8 cellular contexts compared by ENCODE assay signal in the genomic region with DNA sequence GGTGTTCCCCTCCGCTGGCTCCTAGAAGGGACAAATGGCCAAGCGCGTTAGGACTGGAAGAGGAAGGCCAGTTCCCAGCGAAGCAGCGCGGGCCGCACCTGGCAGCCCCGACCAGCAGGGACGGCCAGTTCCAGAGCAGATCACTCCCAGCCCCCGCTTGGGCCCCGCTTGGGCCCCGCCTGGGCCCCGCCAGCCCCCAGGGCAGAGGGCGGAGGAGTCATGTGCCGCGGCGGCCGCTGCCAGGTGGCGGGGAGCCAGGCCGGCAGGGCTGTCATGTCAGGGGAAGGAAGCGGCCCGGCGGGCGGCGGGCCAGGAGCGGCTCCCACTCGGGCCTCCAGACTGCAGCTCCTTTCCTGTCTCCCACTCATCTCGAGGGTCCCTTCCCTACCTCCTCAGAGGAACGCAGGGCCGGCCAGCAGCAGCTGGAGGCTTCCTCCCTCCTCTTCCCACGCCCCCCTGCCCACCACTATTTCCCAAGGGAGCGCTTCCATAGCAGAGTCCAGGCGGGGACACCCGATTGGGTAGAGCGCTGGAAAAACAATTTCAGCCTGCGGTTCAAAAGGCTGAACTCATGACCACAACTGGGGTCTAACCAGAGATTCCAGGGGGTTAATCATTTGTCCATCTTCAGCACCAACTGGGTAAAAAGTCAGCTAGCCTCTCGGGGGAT. TPM values are rescaled to one million over a fixed set of nuclear protein-coding genes. Genes with fewer than 3 reads are reported as not detected.
DNase-seq lines count a peak whose midpoint lies in the region; TF ChIP-seq lines count a peak whose summit lies in the region.

No MANE protein-coding gene starts in this region.

- H3K9me3 ChIP-seq in A673 (ENCODE audit: low read depth, low read length, poor library complexity, severe bottlenecking) (no peaks in the 10 kb centered on the region), GM23248 (ENCODE audit: low read depth) (no peaks in the 10 kb centered on the region)

- H3K27ac ChIP-seq in A673 (ENCODE audit: low read depth, low read length, poor library complexity, severe bottlenecking): no peak overlapping the region
- H3K27ac ChIP-seq in GM23248: peak overlapping the region; percentile 5; the same call in 1 of the 2 replicates

- TF ChIP-seq CTCF in A673 (conservative IDR thresholded peaks at IDR 0.05; ENCODE audit: low read depth, low read length): no peak

- DNase-seq in A673 (ENCODE audit: low spot score) (peak; percentile 19), GM23248 (peak; percentile 75), fibroblast of gingiva (ENCODE audit: low read depth) (peak; percentile 74), myocyte (ENCODE audit: low read depth) (peak; percentile 89), HEK293T (ENCODE audit: extremely low spot score) (no peak)
- no peak for DNase-seq in activated CD4-positive, alpha-beta T cell treated with anti-CD3 and anti-CD28 coated beads, Interleukin-2, amount 50 U/mL, for 4 hours
- DNase-seq in stimulated activated CD8-positive, alpha-beta memory T cell treated with anti-CD3 and anti-CD28 coated beads, Interleukin-4, amount 100 ng/mL, for 48 hours: no peak

- CTCF ChIA-PET in A673 (lab: Charles Lee): interaction anchor here (0.6 kb wide), 2 partner anchors 20 to 59 kb away, joined by 3 to 6 read pairs; no protein-coding TSS in a partner anchor
- CTCF ChIA-PET in HEK293T (lab: Yijun Ruan, JAX): interaction anchor here (1.1 to 1.5 kb wide), 2 partner anchors 12 to 18 kb away, joined by 3 to 4 read pairs; no protein-coding TSS in a partner anchor

- in situ Hi-C loops in GM23248 (cut with MboI): no loop called here

- POLR2A ChIA-PET in A673 (lab: Charles Lee; ENCODE audit: low non-redundant PET): no interaction called here
- POLR2A ChIA-PET in HEK293T (lab: Yijun Ruan, JAX): interaction anchor here (3.2 kb wide), 1 partner anchor 16 kb away, joined by 21 read pairs; the partner anchor contains the start of gene ZNF697

- BruUV-seq in A673 (replicated peaks; lab: Mats Ljungman, UMichigan): no TSS peak

- H3K36me3 ChIP-seq in A673 (ENCODE audit: insufficient read depth, low read length, poor library complexity, severe bottlenecking) (no peaks in the 10 kb centered on the region), GM23248 (ENCODE audit: low read depth) (no peaks in the 10 kb centered on the region)

- WGBS in GM23248 (ENCODE audit: low coverage in 1 of 2, low lambda C conversion rate in 2 of 2, missing lambda C conversion rate in 2 of 2), 2 experiments: 2 to 5% methylated on average over 29 of the region's 37 CpGs

- peaks cover 6% of the 10 kb centered on the region for H3K4me1 ChIP-seq in A673 (ENCODE audit: insufficient read depth, low read length, poor library complexity, severe bottlenecking)
- peaks cover 32% of the 10 kb centered on the region for H3K4me1 ChIP-seq in GM23248 (ENCODE audit: insufficient read depth)

- H3K79me2 ChIP-seq in GM23248 (ENCODE audit: insufficient read depth): peaks cover 98% of the 10 kb centered on the region

- intact Hi-C loops in A673 (cut with micrococcal nuclease; ENCODE audit: unreplicated experiment): no loop called here

- H3K9ac ChIP-seq in GM23248: peak overlapping the region; percentile 56

- no peak overlapping the region for H3K4me3 ChIP-seq in A673 (ENCODE audit: low read depth, low read length, poor library complexity, severe bottlenecking)
- peak overlapping the region; percentile 60 for H3K4me3 ChIP-seq in GM23248

- H3K9me2 ChIP-seq in GM23248 (ENCODE audit: insufficient read depth): no peaks in the 10 kb centered on the region

- H4K20me1 ChIP-seq in GM23248 (ENCODE audit: insufficient read depth): no peaks in the 10 kb centered on the region

- peaks cover 9% of the 10 kb centered on the region for H3F3A ChIP-seq in GM23248 (ENCODE audit: insufficient read depth)

- peak overlapping the region; percentile 36 for H2AFZ ChIP-seq in GM23248

- H3K27me3 ChIP-seq in A673 (replicated peaks; ENCODE audit: insufficient read depth, low read depth, low read length, poor library complexity): peaks cover 4% of the 10 kb centered on the region
- H3K27me3 ChIP-seq in GM23248 (replicated peaks; ENCODE audit: insufficient read depth): no peaks in the 10 kb centered on the region

- H3K4me2 ChIP-seq in GM23248 (ENCODE audit: unreplicated experiment): peak overlapping the region; percentile 63

TF ChIP-seq in PFSK-1, 5 proteins besides CTCF, POLR2A, EP300 and RAD21:
- TF ChIP-seq, protein P1, sequence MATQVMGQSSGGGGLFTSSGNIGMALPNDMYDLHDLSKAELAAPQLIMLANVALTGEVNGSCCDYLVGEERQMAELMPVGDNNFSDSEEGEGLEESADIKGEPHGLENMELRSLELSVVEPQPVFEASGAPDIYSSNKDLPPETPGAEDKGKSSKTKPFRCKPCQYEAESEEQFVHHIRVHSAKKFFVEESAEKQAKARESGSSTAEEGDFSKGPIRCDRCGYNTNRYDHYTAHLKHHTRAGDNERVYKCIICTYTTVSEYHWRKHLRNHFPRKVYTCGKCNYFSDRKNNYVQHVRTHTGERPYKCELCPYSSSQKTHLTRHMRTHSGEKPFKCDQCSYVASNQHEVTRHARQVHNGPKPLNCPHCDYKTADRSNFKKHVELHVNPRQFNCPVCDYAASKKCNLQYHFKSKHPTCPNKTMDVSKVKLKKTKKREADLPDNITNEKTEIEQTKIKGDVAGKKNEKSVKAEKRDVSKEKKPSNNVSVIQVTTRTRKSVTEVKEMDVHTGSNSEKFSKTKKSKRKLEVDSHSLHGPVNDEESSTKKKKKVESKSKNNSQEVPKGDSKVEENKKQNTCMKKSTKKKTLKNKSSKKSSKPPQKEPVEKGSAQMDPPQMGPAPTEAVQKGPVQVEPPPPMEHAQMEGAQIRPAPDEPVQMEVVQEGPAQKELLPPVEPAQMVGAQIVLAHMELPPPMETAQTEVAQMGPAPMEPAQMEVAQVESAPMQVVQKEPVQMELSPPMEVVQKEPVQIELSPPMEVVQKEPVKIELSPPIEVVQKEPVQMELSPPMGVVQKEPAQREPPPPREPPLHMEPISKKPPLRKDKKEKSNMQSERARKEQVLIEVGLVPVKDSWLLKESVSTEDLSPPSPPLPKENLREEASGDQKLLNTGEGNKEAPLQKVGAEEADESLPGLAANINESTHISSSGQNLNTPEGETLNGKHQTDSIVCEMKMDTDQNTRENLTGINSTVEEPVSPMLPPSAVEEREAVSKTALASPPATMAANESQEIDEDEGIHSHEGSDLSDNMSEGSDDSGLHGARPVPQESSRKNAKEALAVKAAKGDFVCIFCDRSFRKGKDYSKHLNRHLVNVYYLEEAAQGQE (IDR thresholded peaks at IDR 0.05; ENCODE audit: insufficient read depth in 1 of 2, low read depth in 2 of 2, low read length in 2 of 2): peak in 1 of 2 experiments; percentile 64; a peak in 2 of 4 replicates
- TF ChIP-seq TAF1 (IDR thresholded peaks at IDR 0.05; ENCODE audit: borderline replicate concordance, insufficient read depth, low read length) (no peak), POLR2AphosphoS5 (IDR thresholded peaks at IDR 0.05; ENCODE audit: low read depth, low read length) (peak; percentile 62), SIN3A (IDR thresholded peaks at IDR 0.05; ENCODE audit: borderline replicate concordance, insufficient read depth, low read length) (peak; percentile 94; the same call in 1 of the 2 replicates), FOXP2 (optimal IDR thresholded peaks at IDR 0.05; ENCODE audit: borderline replicate concordance, extremely low read depth, extremely low read length, insufficient read depth) (peak; percentile 91)
TF ChIP-seq in PFSK-1: peak in this region for 4.

TF ChIP-seq in HEK293T, 16 proteins besides CTCF, POLR2A, EP300 and RAD21:
- no peak for TF ChIP-seq PKNOX1 (IDR thresholded peaks at IDR 0.05)
- TF ChIP-seq L3MBTL2 (conservative IDR thresholded peaks at IDR 0.05): no peak
- TF ChIP-seq LEF1 (IDR thresholded peaks at IDR 0.05; ENCODE audit: borderline replicate concordance): no peak
- no peak for TF ChIP-seq NFRKB (IDR thresholded peaks at IDR 0.05)
- no peak for TF ChIP-seq CTBP1 (IDR thresholded peaks at IDR 0.05; ENCODE audit: borderline replicate concordance)
- TF ChIP-seq ZNF384 (IDR thresholded peaks at IDR 0.05): no peak
- TF ChIP-seq FOXM1 (IDR thresholded peaks at IDR 0.05; ENCODE audit: borderline replicate concordance): no peak
- TF ChIP-seq ARNT (IDR thresholded peaks at IDR 0.05): no peak
- TF ChIP-seq SP1 (IDR thresholded peaks at IDR 0.05): no peak
- TF ChIP-seq ELF4 (IDR thresholded peaks at IDR 0.05): no peak
- TF ChIP-seq FOXA1 (IDR thresholded peaks at IDR 0.05): no peak
- TF ChIP-seq FOXK2 (IDR thresholded peaks at IDR 0.05): no peak
- no peak for TF ChIP-seq BHLHE40 (IDR thresholded peaks at IDR 0.05; ENCODE audit: borderline replicate concordance)
- no peak for TF ChIP-seq HDGF (IDR thresholded peaks at IDR 0.05; ENCODE audit: borderline replicate concordance)

RNA-seq across cellular contexts. Expression of gene ZNF697, which starts 16.5 kb away (rescaled TPM):
- total RNA-seq in A673 (2021): 4.8 and 4.9 TPM in 2 replicates
- total RNA-seq in GM23248 (2014; rRNA removed; shearing (Covaris generic)): 8.5 and 9.1 TPM in 2 replicates
- polyA plus RNA-seq in GM23248 (2016; fragmentation: Nextera tagmentation; extraction: Ambion mirVana): 0.55 and 0.71 TPM in 2 replicates
- polyA plus RNA-seq in PFSK-1 (2012; ENCODE audit: insufficient read length, low read depth): 33.6 TPM
- total RNA-seq in myocyte: 2.7 and 3.0 TPM in 2 replicates
- polyA plus RNA-seq in myocyte (2012): 4.0 TPM

Comparison
In these comparisons a context has a peak if more than half of its experiments do, and no peak if none do; other contexts are left out.
1. DNase-seq: peak in A673 (single experiment), GM23248 (single experiment), fibroblast of gingiva (single experiment) and myocyte (single experiment); none in activated CD4-positive, alpha-beta T cell treated with anti-CD3 and anti-CD28 coated beads, Interleukin-2, amount 50 U/mL, for 4 hours (0 of 2), HEK293T (single experiment) and stimulated activated CD8-positive, alpha-beta memory T cell treated with anti-CD3 and anti-CD28 coated beads, Interleukin-4, amount 100 ng/mL, for 48 hours (single experiment).